1 cellular context compared by ENCODE assay signal in genomic region chr2:28363676-28364075, GRCh38.
TF ChIP-seq lines count a peak whose summit lies in the region.

No MANE protein-coding gene starts in this region.

TF ChIP-seq in H1, 55 proteins besides CTCF, POLR2A, EP300 and RAD21 (continued from another document):
- TF ChIP-seq CHD7 (IDR thresholded peaks at IDR 0.05; ENCODE audit: insufficient replicate concordance, low read length) (no peak), TAF7 (optimal IDR thresholded peaks at IDR 0.05; ENCODE audit: borderline replicate concordance, low read depth, low read length) (no peak), POLR2AphosphoS5 (IDR thresholded peaks at IDR 0.05; ENCODE audit: low read depth, low read length) (no peak)
